ENCODE assay signal across 13 cellular contexts in the genomic region with DNA sequence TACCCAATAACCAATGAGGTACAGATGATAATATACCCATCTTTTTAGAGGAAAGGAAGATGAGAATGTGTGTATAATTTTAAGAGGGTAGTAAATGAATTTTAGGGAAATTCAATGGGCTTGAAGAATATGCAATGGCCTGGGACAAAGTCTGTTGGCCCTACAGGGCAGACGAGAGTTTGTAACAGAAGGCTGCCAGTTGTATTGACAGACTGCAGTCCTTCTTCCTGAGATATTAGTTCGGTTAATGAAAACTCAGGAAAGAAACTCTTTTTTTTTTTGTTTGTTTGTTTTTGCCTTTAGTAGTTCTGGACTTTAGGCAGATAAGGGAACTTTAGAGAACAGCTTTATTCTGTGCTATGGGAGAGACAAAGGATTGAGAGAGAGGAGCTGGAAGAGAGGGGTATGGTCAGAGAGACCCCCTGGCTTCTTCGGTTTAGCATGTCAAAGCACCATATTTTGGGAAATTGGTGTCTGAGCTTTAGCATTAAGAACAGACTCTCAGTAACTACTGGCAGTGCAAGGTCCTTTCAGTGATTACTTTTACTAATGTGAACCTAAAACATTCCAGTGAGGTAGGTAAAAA. TPM values are rescaled to one million over a fixed set of nuclear protein-coding genes. Genes with fewer than 3 reads are reported as not detected.
A peak's percentile ranks its signal among the peaks of the same experiment; 100 is the strongest.
DNase-seq lines count a peak whose midpoint lies in the region; ATAC-seq, FAIRE-seq and TF ChIP-seq lines count a peak whose summit lies in the region.
"Had no signal": no experiment of that assay in that cellular context is flagged by ENCODE, and none has a peak within 500 bp of the region (broad histone marks: within the 10 kb centered on the region; RNA-seq: fewer than 3 reads in every experiment).

No MANE protein-coding gene starts in this region.

- H3K9me3 ChIP-seq in CD4-positive, alpha-beta T cell (ENCODE audit: control insufficient read depth, low read length), result no peaks in the 10 kb centered on the region
- H3K9me3 ChIP-seq in MG63 (no peaks in the 10 kb centered on the region), osteoblast (ENCODE audit: low read depth, low read length) (no peaks in the 10 kb centered on the region)

- no peak for TF ChIP-seq POLR2A in H54 (IDR thresholded peaks at IDR 0.05; ENCODE audit: low read depth, low read length)

- H3K4me2 ChIP-seq in osteoblast (ENCODE audit: insufficient read depth, low read length), result peak overlapping the region; percentile 96

- FAIRE-seq in H54 (lab: Jason Lieb, UNC), result no peak

- no peaks in the 10 kb centered on the region for H3K9me3 Mint-ChIP-seq in CD4-positive, alpha-beta T cell
- H3K9me3 Mint-ChIP-seq: activated naive CD4-positive, alpha-beta T cell treated with anti-CD3 and anti-CD28 coated beads, Interleukin-2, amount 50 U/mL, for 24 hours had no signal

- no peak overlapping the region for H3K27ac ChIP-seq in CD4-positive, alpha-beta T cell (ENCODE audit: low read depth, low read length)
- no peak overlapping the region for H3K27ac ChIP-seq in osteoblast (ENCODE audit: low read depth, low read length)

- H3K4me3 Mint-ChIP-seq in CD4-positive, alpha-beta T cell, result peak overlapping the region; percentile 39
- H3K4me3 Mint-ChIP-seq: activated naive CD4-positive, alpha-beta T cell treated with anti-CD3 and anti-CD28 coated beads, Interleukin-2, amount 50 U/mL, for 24 hours had no signal

- H3K79me2 ChIP-seq in osteoblast (ENCODE audit: insufficient read depth, low read length), result no peaks in the 10 kb centered on the region

- H4K20me1 ChIP-seq in osteoblast (ENCODE audit: insufficient read depth, low read length), result no peaks in the 10 kb centered on the region

- H3K36me3 ChIP-seq in MG63 (no peaks in the 10 kb centered on the region), osteoblast (ENCODE audit: insufficient read depth, low read length) (no peaks in the 10 kb centered on the region)

- POLR2A ChIA-PET in CD4-positive, alpha-beta T cell (lab: Charles Lee), result no interaction called here

- H3K27ac Mint-ChIP-seq in CD4-positive, alpha-beta T cell, result no peak overlapping the region
- H3K27ac Mint-ChIP-seq: activated naive CD4-positive, alpha-beta T cell treated with anti-CD3 and anti-CD28 coated beads, Interleukin-2, amount 50 U/mL, for 24 hours; CD4-positive, CD25-positive, alpha-beta regulatory T cell had no signal

- H3K27me3 Mint-ChIP-seq in CD4-positive, alpha-beta T cell, result peaks cover 79% of the 10 kb centered on the region

- H3K4me3 ChIP-seq in MG63 (peak overlapping the region; percentile 50), fibroblast of mammary gland (ENCODE audit: control insufficient read depth, low read depth, low read length) (peak overlapping the region; percentile 60), osteoblast (ENCODE audit: insufficient read depth, low read length) (peak overlapping the region; percentile 75)

- no peak for ATAC-seq in CD4-positive, alpha-beta T cell (ENCODE audit: poor library complexity)
- no peak for ATAC-seq in GM19035 (IDR thresholded peaks at IDR 0.05; ENCODE audit: unreplicated experiment)

- peaks cover 19% of the 10 kb centered on the region for H3K4me1 Mint-ChIP-seq in CD4-positive, alpha-beta T cell (ENCODE audit: low read depth)

- TF ChIP-seq CTCF in CD4-positive, alpha-beta T cell (IDR thresholded peaks at IDR 0.05), result no peak
- TF ChIP-seq CTCF in fibroblast of mammary gland (conservative IDR thresholded peaks at IDR 0.05; ENCODE audit: control insufficient read depth, insufficient read depth, low read depth, low read length) (no peak), osteoblast (IDR thresholded peaks at IDR 0.05; ENCODE audit: extremely low read depth, low read depth, low read length) (no peak)

- H3K4me1 ChIP-seq in osteoblast (ENCODE audit: insufficient read depth, low read length), result peaks cover 2% of the 10 kb centered on the region

- no peak for DNase-seq in CD4-positive, alpha-beta T cell
- DNase-seq in MG63, result no peak
- DNase-seq in fibroblast of mammary gland (ENCODE audit: low read depth), result no peak
- DNase-seq in osteoblast (ENCODE audit: insufficient read length, low spot score, missing footprints), result no peak
- DNase-seq in DMS 273 (lab: John Stamatoyannopoulos, UW; ENCODE audit: unreplicated experiment), result no peak
- no peak for DNase-seq in H54 (ENCODE audit: insufficient read length, low spot score)
- DNase-seq in NCI-H1930 (lab: John Stamatoyannopoulos, UW), result no peak
- DNase-seq: activated CD4-positive, alpha-beta T cell treated with anti-CD3 and anti-CD28 coated beads, Interleukin-2, amount 50 U/mL, for 48 hours; CD4-positive, CD25-positive, alpha-beta regulatory T cell; stimulated activated CD4-positive, alpha-beta T cell treated with anti-CD3 and anti-CD28 coated beads, Interleukin-4, amount 100 ng/mL, for 24 hours had no signal

- H3K36me3 Mint-ChIP-seq in CD4-positive, alpha-beta T cell (ENCODE audit: low read depth), result no peaks in the 10 kb centered on the region
- H3K36me3 Mint-ChIP-seq: activated naive CD4-positive, alpha-beta T cell treated with anti-CD3 and anti-CD28 coated beads, Interleukin-2, amount 50 U/mL, for 24 hours; CD4-positive, CD25-positive, alpha-beta regulatory T cell had no signal

- H3K27me3 ChIP-seq in CD4-positive, alpha-beta T cell (ENCODE audit: control insufficient read depth, insufficient read depth, low read length), result peaks cover 34% of the 10 kb centered on the region
- H3K27me3 ChIP-seq in MG63 (peaks cover 19% of the 10 kb centered on the region), osteoblast (ENCODE audit: insufficient read depth, low read length) (no peaks in the 10 kb centered on the region)

- intact Hi-C loops in CD4-positive, alpha-beta T cell (cut with DNase I, micrococcal nuclease), result no loop called here

- CTCF ChIA-PET in CD4-positive, alpha-beta T cell (lab: Charles Lee), result no interaction called here

- peak overlapping the region; percentile 96 for H2AFZ ChIP-seq in osteoblast (ENCODE audit: low read length)

RNA-seq across cellular contexts. Expression of gene NAALAD2, which starts 0.8 kb away (rescaled TPM):
- not detected for total RNA-seq in CD4-positive, alpha-beta T cell
- total RNA-seq in MG63 (2014; rRNA removed; shearing (Covaris generic); ENCODE audit: low replicate concordance), result not detected in 2 replicates
- total RNA-seq in osteoblast, result 0.59 and 1.8 TPM in 2 replicates
- total RNA-seq: CD4-positive, CD25-positive, alpha-beta regulatory T cell had no signal

RNA-seq across cellular contexts. Expression of gene UBTFL1, which starts 47.9 kb away (rescaled TPM):
- total RNA-seq in CD4-positive, alpha-beta T cell, result not detected
- not detected in 2 replicates for total RNA-seq in MG63 (2014; rRNA removed; shearing (Covaris generic); ENCODE audit: low replicate concordance)
- total RNA-seq in osteoblast, result not detected in 2 replicates
- total RNA-seq: CD4-positive, CD25-positive, alpha-beta regulatory T cell; temporal lobe had no signal
